In the genomic region with DNA sequence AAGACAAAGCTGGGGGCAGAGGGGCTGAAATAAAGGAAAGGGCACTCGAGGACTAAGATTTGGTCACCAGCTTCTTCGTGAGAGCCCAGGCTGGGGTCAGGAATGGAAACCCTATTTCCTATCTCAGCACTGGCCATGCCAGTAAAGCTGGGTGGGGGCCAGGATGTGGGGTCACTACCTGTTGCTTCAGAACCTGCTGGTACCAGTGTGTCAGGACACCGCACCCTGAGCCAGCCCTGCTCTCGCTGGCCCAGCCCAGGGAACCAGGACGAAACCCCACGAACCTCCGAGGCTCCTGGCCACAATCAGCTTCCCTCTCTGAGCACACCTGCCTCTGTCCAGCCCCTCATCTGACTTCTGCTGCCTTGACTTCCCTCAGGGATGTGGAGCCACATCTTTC, we compare ENCODE assay signal across 25 cellular contexts. TPM values are rescaled to one million over a fixed set of nuclear protein-coding genes. Genes with fewer than 3 reads are reported as not detected.
DNase-seq lines count a peak whose midpoint lies in the region; ATAC-seq, FAIRE-seq and TF ChIP-seq lines count a peak whose summit lies in the region.
"Had no signal": no experiment of that assay in that cellular context is flagged by ENCODE, and none has a peak within 500 bp of the region (broad histone marks: within the 10 kb centered on the region; RNA-seq: fewer than 3 reads in every experiment).

No MANE protein-coding gene starts in this region.

- no peak for TF ChIP-seq EP300 in H1 (IDR thresholded peaks at IDR 0.05; ENCODE audit: borderline replicate concordance in 1 of 2, low read depth in 2 of 2, low read length in 2 of 2)

- no peak overlapping the region for H4K8ac ChIP-seq in H1 (ENCODE audit: extremely low read depth, insufficient read depth, low read length)

- no peak overlapping the region for H3K4me3 Mint-ChIP-seq in activated T-helper 2 cell treated with anti-CD3 and anti-CD28 coated beads, Interferon-gamma antibody, Interleukin-2, Interleukin-4, amounts not matched to agents 10 μg/mL and 5 μg/mL and 100 μg/mL, durations not matched to agents 14 hours and 24 hours and 36 hours (ENCODE audit: low read depth)
- H3K4me3 Mint-ChIP-seq: CD4-positive, alpha-beta T cell; GM23338; H9; IgD-negative memory B cell had no signal

- no peaks in the 10 kb centered on the region for H3K4me1 Mint-ChIP-seq in activated T-helper 2 cell treated with anti-CD3 and anti-CD28 coated beads, Interferon-gamma antibody, Interleukin-2, Interleukin-4, amounts not matched to agents 10 μg/mL and 5 μg/mL and 100 μg/mL, durations not matched to agents 14 hours and 24 hours and 36 hours (ENCODE audit: low read depth)

- POLR2A ChIA-PET in H1 (lab: Charles Lee; ENCODE audit: partially characterized antibody) = interaction anchor here (68.5 kb wide), 1 partner anchor 50 kb away, joined by 2251 read pairs; the partner anchor contains the start of genes CCHCR1, POU5F1, PSORS1C2 and TCF19

- no peak for FAIRE-seq in H1 (lab: Jason Lieb, UNC)
- FAIRE-seq: A549, D721Med, GM12892, GM18507 had no signal

- no peak overlapping the region; the same call in 1 of the 2 replicates for H3K18ac ChIP-seq in H1 (ENCODE audit: extremely low read depth, low read length)

- H3K14ac ChIP-seq in H1 (ENCODE audit: insufficient read length) = no peak overlapping the region

- H4K91ac ChIP-seq in H1 (replicated peaks; ENCODE audit: insufficient read length, low read length) = no peak overlapping the region

- no peak overlapping the region for H4K5ac ChIP-seq in H1 (ENCODE audit: insufficient read length, low read depth, low read length)

- H2AFZ ChIP-seq in H1 (ENCODE audit: low read length) = no peak overlapping the region
- no peak overlapping the region for H2AFZ ChIP-seq in parathyroid adenoma
- H2AFZ ChIP-seq: GM23338 had no signal

- H3K9ac ChIP-seq in H1 (replicated peaks in 1 of 4; ENCODE audit: extremely low read depth in 1 of 4, low read depth in 3 of 4, low read length in 3 of 4) (no peak overlapping the region), parathyroid adenoma (no peak overlapping the region)

- TF ChIP-seq CTCF in left ventricle myocardium inferior (IDR thresholded peaks at IDR 0.05; ENCODE audit: borderline replicate concordance) (no peak), H1 (IDR thresholded peaks at IDR 0.05; ENCODE audit: control extremely low read depth in 1 of 3, insufficient read depth in 1 of 3, low read depth in 1 of 3, low read length in 3 of 3) (no peak), parathyroid adenoma (IDR thresholded peaks at IDR 0.05) (no peak)

- 0 out of 2 replicates have a peak overlapping the region, but pooled peaks have one; percentile 23 for H2BK12ac ChIP-seq in H1 (ENCODE audit: low read depth, low read length)

- TF ChIP-seq RAD21 in H1 (IDR thresholded peaks at IDR 0.05 in 1 of 2, conservative IDR thresholded peaks at IDR 0.05 in 1 of 2; ENCODE audit: low read depth in 2 of 2, low read length in 2 of 2) = no peak

- no peak overlapping the region for H3K4me3 ChIP-seq in left ventricle myocardium inferior
- no peak overlapping the region for H3K4me3 ChIP-seq in H1 (ENCODE audit: extremely low read depth in 1 of 4, insufficient read depth in 2 of 4, low read depth in 3 of 4, low read length in 4 of 4)
- H3K4me3 ChIP-seq in parathyroid adenoma (ENCODE audit: low read depth, low read length) = peak overlapping the region; percentile 20
- H3K4me3 ChIP-seq: A549, GM23338 had no signal

- no peaks in the 10 kb centered on the region for H3K27me3 ChIP-seq in left ventricle myocardium inferior (ENCODE audit: low read depth)
- peaks cover 0 to 4% (median 0%) of the 10 kb centered on the region in 4 experiments; a peak in 1 of 7 replicates for H3K27me3 ChIP-seq in H1 (replicated peaks in 1 of 4; ENCODE audit: control insufficient read depth in 3 of 4, extremely low read depth in 1 of 4, insufficient read depth in 3 of 4, low read length in 3 of 4)
- H3K27me3 ChIP-seq in parathyroid adenoma (ENCODE audit: control insufficient read depth, insufficient read depth, low read length) = no peaks in the 10 kb centered on the region

- CTCF ChIA-PET in H1 (lab: Charles Lee; ENCODE audit: partially characterized antibody) = interaction anchor here (0.8 to 10.6 kb wide), 5 partner anchors 11 to 585 kb away, joined by 3 to 187 read pairs (median 4); no protein-coding TSS in a partner anchor

- no peaks in the 10 kb centered on the region for H3K36me3 Mint-ChIP-seq in activated T-helper 2 cell treated with anti-CD3 and anti-CD28 coated beads, Interferon-gamma antibody, Interleukin-2, Interleukin-4, amounts not matched to agents 10 μg/mL and 5 μg/mL and 100 μg/mL, durations not matched to agents 14 hours and 24 hours and 36 hours (ENCODE audit: low read depth)
- H3K36me3 Mint-ChIP-seq: IgD-negative memory B cell had no signal

- 96% methylated on average over 7 of the region's 7 CpGs; no CpG with 5 or more reads in 1 of the 2 experiments for WGBS in H1 (ENCODE audit: extremely low coverage in 1 of 2, insufficient coverage in 1 of 2, insufficient read length in 1 of 2, insufficient replicate concordance in 2 of 2, low coverage in 1 of 2, low lambda C conversion rate in 2 of 2, missing lambda C conversion rate in 1 of 2), 2 experiments

- no peak overlapping the region for H2BK5ac ChIP-seq in H1 (ENCODE audit: low read depth, low read length)

- H3K27me3 Mint-ChIP-seq in activated T-helper 2 cell treated with anti-CD3 and anti-CD28 coated beads, Interferon-gamma antibody, Interleukin-2, Interleukin-4, amounts not matched to agents 10 μg/mL and 5 μg/mL and 100 μg/mL, durations not matched to agents 14 hours and 24 hours and 36 hours (ENCODE audit: low read depth) = peaks cover 8% of the 10 kb centered on the region

- ATAC-seq in left lobe of liver (no peak), HG02885 (IDR thresholded peaks at IDR 0.05; ENCODE audit: poor library complexity, unreplicated experiment) (no peak)
- ATAC-seq: A549, GM23338 had no signal

- no peak overlapping the region for H2BK20ac ChIP-seq in H1 (ENCODE audit: low read length)

- H3K36me3 ChIP-seq in left ventricle myocardium inferior (no peaks in the 10 kb centered on the region), H1 (ENCODE audit: control insufficient read depth in 2 of 4, insufficient read depth in 4 of 4, low read length in 3 of 4) (no peaks in the 10 kb centered on the region), parathyroid adenoma (ENCODE audit: control insufficient read depth, insufficient read depth, low read length) (no peaks in the 10 kb centered on the region)

- H3K79me2 ChIP-seq in H1 (ENCODE audit: control insufficient read depth in 1 of 2, insufficient read depth in 2 of 2, low read length in 2 of 2) (no peaks in the 10 kb centered on the region), parathyroid adenoma (peaks cover 8% of the 10 kb centered on the region)

- H3K27ac Mint-ChIP-seq in activated T-helper 2 cell treated with anti-CD3 and anti-CD28 coated beads, Interferon-gamma antibody, Interleukin-2, Interleukin-4, amounts not matched to agents 10 μg/mL and 5 μg/mL and 100 μg/mL, durations not matched to agents 14 hours and 24 hours and 36 hours = no peak overlapping the region
- H3K27ac Mint-ChIP-seq: CD4-positive, alpha-beta T cell; GM23338; H9; IgD-negative memory B cell had no signal

- H3K4me2 ChIP-seq in H1 (ENCODE audit: insufficient read depth in 1 of 2, low read depth in 2 of 2, low read length in 2 of 2) (no peak overlapping the region), parathyroid adenoma (ENCODE audit: low read length) (peak overlapping the region; percentile 30)
- H3K4me2 ChIP-seq: A549, GM23338 had no signal

- no peaks in the 10 kb centered on the region for H3K9me3 Mint-ChIP-seq in activated T-helper 2 cell treated with anti-CD3 and anti-CD28 coated beads, Interferon-gamma antibody, Interleukin-2, Interleukin-4, amounts not matched to agents 10 μg/mL and 5 μg/mL and 100 μg/mL, durations not matched to agents 14 hours and 24 hours and 36 hours
- H3K9me3 Mint-ChIP-seq: CD4-positive, alpha-beta T cell; GM23338; H9; IgD-negative memory B cell had no signal

- no peak overlapping the region for H2BK15ac ChIP-seq in H1 (ENCODE audit: low read length)

- no peak overlapping the region for H3K56ac ChIP-seq in H1 (replicated peaks; ENCODE audit: insufficient read length, low read depth, low read length)

- H3K27ac ChIP-seq in left ventricle myocardium inferior (replicated peaks) (no peak overlapping the region), H1 (ENCODE audit: low read depth, low read length) (no peak overlapping the region), parathyroid adenoma (peak overlapping the region; percentile 70)
- H3K27ac ChIP-seq: 22Rv1, A549, C4-2B, HL-60 had no signal

- intact Hi-C loops in cardiac septum (cut with DNase I) (no loop called here), left ventricle myocardium inferior (cut with micrococcal nuclease) (no loop called here)
- intact Hi-C loops in activated T-helper 2 cell treated with anti-CD3 and anti-CD28 coated beads, Interferon-gamma antibody, Interleukin-2, Interleukin-4, amounts not matched to agents 10 μg/mL and 5 μg/mL and 100 μg/mL, durations not matched to agents 14 hours and 24 hours and 36 hours (cut with micrococcal nuclease) = no loop called here

- DNase-seq in cardiac septum (ENCODE audit: low spot score) = peak; percentile 63
- DNase-seq in left ventricle myocardium inferior = no peak
- DNase-seq in H1 (ENCODE audit: low read depth in 1 of 2, low spot score in 2 of 2) = no peak
- DNase-seq in activated T-helper 2 cell treated with anti-CD3 and anti-CD28 coated beads, Interferon-gamma antibody, Interleukin-2, Interleukin-4, amounts not matched to agents 10 μg/mL and 5 μg/mL and 100 μg/mL, durations not matched to agents 14 hours and 24 hours and 36 hours (ENCODE audit: low spot score) = no peak
- DNase-seq in DMS79 (lab: John Stamatoyannopoulos, UW) = no peak
- DNase-seq in left lobe of liver (ENCODE audit: low spot score) = no peak
- DNase-seq: AML-193; Caco-2; CD4-positive, alpha-beta T cell; GDM1; H9 had no signal

- H4K20me1 ChIP-seq in H1 (replicated peaks in 1 of 2; ENCODE audit: control insufficient read depth in 1 of 2, insufficient read depth in 2 of 2, low read length in 2 of 2) = no peaks in the 10 kb centered on the region

- H3K79me1 ChIP-seq in H1 (ENCODE audit: low read depth, low read length) = no peaks in the 10 kb centered on the region

- TF ChIP-seq POLR2A in H1 (IDR thresholded peaks at IDR 0.05; ENCODE audit: control extremely low read depth in 1 of 2, low read depth in 2 of 2, low read length in 2 of 2) = no peak

- H3K4ac ChIP-seq in H1 (replicated peaks; ENCODE audit: insufficient read length, low read depth, low read length) = no peak overlapping the region

- no peak overlapping the region for H3K23ac ChIP-seq in H1 (ENCODE audit: insufficient read length)

- H2BK120ac ChIP-seq in H1 (replicated peaks; ENCODE audit: low read depth, low read length) = no peak overlapping the region

- H3K9me3 ChIP-seq in left ventricle myocardium inferior (replicated peaks) = no peaks in the 10 kb centered on the region
- H3K9me3 ChIP-seq in H1 (ENCODE audit: insufficient read depth in 2 of 2, low read depth in 1 of 2, low read length in 1 of 2) = no peaks in the 10 kb centered on the region
- H3K9me3 ChIP-seq in parathyroid adenoma (ENCODE audit: control insufficient read depth, low read length) = no peaks in the 10 kb centered on the region
- H3K9me3 ChIP-seq: A549, Caco-2 had no signal

- H3K4me1 ChIP-seq in left ventricle myocardium inferior (peaks cover 60% of the 10 kb centered on the region), H1 (replicated peaks in 1 of 4; ENCODE audit: control insufficient read depth in 3 of 4, insufficient read depth in 4 of 4, low read length in 3 of 4) (peaks cover 0 to 9% (median 6%) of the 10 kb centered on the region in 4 experiments; a peak in 5 of 7 replicates), parathyroid adenoma (peaks cover 52% of the 10 kb centered on the region)

- H3K23me2 ChIP-seq in H1 (ENCODE audit: low read depth, low read length) = no peaks in the 10 kb centered on the region; the same call in 1 of the 2 replicates

- no peak overlapping the region for H2AK5ac ChIP-seq in H1 (ENCODE audit: low read depth, low read length)

RNA-seq across cellular contexts. Expression of gene CDSN, which starts 2.1 kb away (rescaled TPM):
- total RNA-seq in cardiac septum (not detected), left ventricle myocardium inferior (not detected), left lobe of liver (not detected)
- total RNA-seq in H1 (2021; fragmentation: NEBNext Ultra II Directional; extraction: Animal tissue kit (Norgen Biotek cat#: 25700)) = not detected in 2 replicates
- not detected in 2 replicates for polyA plus RNA-seq in H1 (2011; rRNA removed)
- not detected for polyA plus RNA-seq in H1 (2011; cell fraction: cytosol; rRNA removed)
- not detected for polyA plus RNA-seq in H1 (2011; cell fraction: nucleus; rRNA removed)
- not detected in 4 replicates for polyA plus RNA-seq in H1 (2012, experiment 1 of 2)
- not detected for polyA plus RNA-seq in H1 (2012, experiment 2 of 2)
- not detected for polyA plus RNA-seq in H1 (2013, experiment 1 of 2)
- not detected for polyA plus RNA-seq in H1 (2013, experiment 2 of 2)
- polyA minus RNA-seq in H1 (2011; rRNA and poly(A)+ RNA removed) = not detected in 2 replicates
- polyA minus RNA-seq in H1 (2011; cell fraction: cytosol; rRNA and poly(A)+ RNA removed) = not detected
- polyA minus RNA-seq in H1 (2011; cell fraction: nucleus; rRNA and poly(A)+ RNA removed) = not detected
- total RNA-seq in activated T-helper 2 cell treated with anti-CD3 and anti-CD28 coated beads, Interferon-gamma antibody, Interleukin-2, Interleukin-4, amounts not matched to agents 10 μg/mL and 5 μg/mL and 100 μg/mL, durations not matched to agents 14 hours and 24 hours and 36 hours = not detected in 2 replicates
- total RNA-seq: Caco-2; CD4-positive, alpha-beta T cell; Daoy; H9; HT1080 had no signal
- polyA plus RNA-seq: A549, BJ, GM23338, IgD-negative memory B cell had no signal

RNA-seq across cellular contexts. Expression of gene PSORS1C1, which starts 3.6 kb away (rescaled TPM):
- 3.9 TPM for total RNA-seq in cardiac septum
- total RNA-seq in left ventricle myocardium inferior = 4.7 TPM
- total RNA-seq in H1 (2021; fragmentation: NEBNext Ultra II Directional; extraction: Animal tissue kit (Norgen Biotek cat#: 25700)) = 0.36 and 0.52 TPM in 2 replicates
- polyA plus RNA-seq in H1 (2011; rRNA removed) = 0.12 and 0.30 TPM in 2 replicates
- 0.37 TPM for polyA plus RNA-seq in H1 (2011; cell fraction: cytosol; rRNA removed)
- 1.7 TPM for polyA plus RNA-seq in H1 (2011; cell fraction: nucleus; rRNA removed)
- 0.20 to 0.64 TPM (median 0.48 TPM) in 4 replicates for polyA plus RNA-seq in H1 (2012, experiment 1 of 2)
- not detected for polyA plus RNA-seq in H1 (2012, experiment 2 of 2)
- 0.12 TPM for polyA plus RNA-seq in H1 (2013, experiment 1 of 2)
- polyA plus RNA-seq in H1 (2013, experiment 2 of 2) = 0.55 TPM
- 0.09 TPM in 1 of 2 replicates, not detected in the other for polyA minus RNA-seq in H1 (2011; rRNA and poly(A)+ RNA removed)
- polyA minus RNA-seq in H1 (2011; cell fraction: cytosol; rRNA and poly(A)+ RNA removed) = not detected
- not detected for polyA minus RNA-seq in H1 (2011; cell fraction: nucleus; rRNA and poly(A)+ RNA removed)
- not detected in 2 replicates for total RNA-seq in activated T-helper 2 cell treated with anti-CD3 and anti-CD28 coated beads, Interferon-gamma antibody, Interleukin-2, Interleukin-4, amounts not matched to agents 10 μg/mL and 5 μg/mL and 100 μg/mL, durations not matched to agents 14 hours and 24 hours and 36 hours
- not detected for total RNA-seq in left lobe of liver
- total RNA-seq: CD4-positive, alpha-beta T cell; GM23338 had no signal
- polyA plus RNA-seq: GM23338 had no signal

RNA-seq across cellular contexts. Expression of gene C6orf15, which starts 5.8 kb away (rescaled TPM):
- not detected for total RNA-seq in cardiac septum
- total RNA-seq in left ventricle myocardium inferior = not detected
- not detected in 2 replicates for total RNA-seq in H1 (2021; fragmentation: NEBNext Ultra II Directional; extraction: Animal tissue kit (Norgen Biotek cat#: 25700))
- polyA plus RNA-seq in H1 (2011; rRNA removed) = 0.06 TPM in 1 of 2 replicates, not detected in the other
- not detected for polyA plus RNA-seq in H1 (2011; cell fraction: cytosol; rRNA removed)
- polyA plus RNA-seq in H1 (2011; cell fraction: nucleus; rRNA removed) = 0.30 TPM
- not detected in 4 replicates for polyA plus RNA-seq in H1 (2012, experiment 1 of 2)
- not detected for polyA plus RNA-seq in H1 (2012, experiment 2 of 2)
- 0.06 TPM for polyA plus RNA-seq in H1 (2013, experiment 1 of 2)
- polyA plus RNA-seq in H1 (2013, experiment 2 of 2) = not detected
- 0.25 TPM in 1 of 2 replicates, not detected in the other for polyA minus RNA-seq in H1 (2011; rRNA and poly(A)+ RNA removed)
- polyA minus RNA-seq in H1 (2011; cell fraction: cytosol; rRNA and poly(A)+ RNA removed) = 1.0 TPM
- polyA minus RNA-seq in H1 (2011; cell fraction: nucleus; rRNA and poly(A)+ RNA removed) = not detected
- not detected in 2 replicates for total RNA-seq in activated T-helper 2 cell treated with anti-CD3 and anti-CD28 coated beads, Interferon-gamma antibody, Interleukin-2, Interleukin-4, amounts not matched to agents 10 μg/mL and 5 μg/mL and 100 μg/mL, durations not matched to agents 14 hours and 24 hours and 36 hours
- not detected for total RNA-seq in left lobe of liver
- total RNA-seq: Caco-2; CD4-positive, alpha-beta T cell; Daoy; GM23338; H9; HT1080 had no signal
- polyA plus RNA-seq: A549, BJ, GM23338, IgD-negative memory B cell had no signal

RNA-seq across cellular contexts. Expression of gene PSORS1C2, which starts 20.7 kb away (rescaled TPM):
- total RNA-seq in cardiac septum (not detected), left ventricle myocardium inferior (not detected), left lobe of liver (not detected)
- not detected in 2 replicates for total RNA-seq in H1 (2021; fragmentation: NEBNext Ultra II Directional; extraction: Animal tissue kit (Norgen Biotek cat#: 25700))
- polyA plus RNA-seq in H1 (2011; rRNA removed) = 0.11 and 0.58 TPM in 2 replicates
- polyA plus RNA-seq in H1 (2011; cell fraction: cytosol; rRNA removed) = 0.39 TPM
- polyA plus RNA-seq in H1 (2011; cell fraction: nucleus; rRNA removed) = 1.4 TPM
- 0.52 to 0.62 TPM (median 0.57 TPM) in 3 of 4 replicates, not detected in the other for polyA plus RNA-seq in H1 (2012, experiment 1 of 2)
- polyA plus RNA-seq in H1 (2012, experiment 2 of 2) = 0.21 TPM
- polyA plus RNA-seq in H1 (2013, experiment 1 of 2) = 1.6 TPM
- polyA plus RNA-seq in H1 (2013, experiment 2 of 2) = 1.6 TPM
- not detected in 2 replicates for polyA minus RNA-seq in H1 (2011; rRNA and poly(A)+ RNA removed)
- polyA minus RNA-seq in H1 (2011; cell fraction: cytosol; rRNA and poly(A)+ RNA removed) = not detected
- polyA minus RNA-seq in H1 (2011; cell fraction: nucleus; rRNA and poly(A)+ RNA removed) = not detected
- total RNA-seq in activated T-helper 2 cell treated with anti-CD3 and anti-CD28 coated beads, Interferon-gamma antibody, Interleukin-2, Interleukin-4, amounts not matched to agents 10 μg/mL and 5 μg/mL and 100 μg/mL, durations not matched to agents 14 hours and 24 hours and 36 hours = not detected in 2 replicates
- total RNA-seq: Caco-2; CD4-positive, alpha-beta T cell; Daoy; GM23338; HT1080 had no signal
- polyA plus RNA-seq: BJ, IgD-negative memory B cell had no signal

RNA-seq across cellular contexts. Expression of gene CCHCR1, which starts 39.4 kb away (rescaled TPM):
- total RNA-seq in cardiac septum = 11.1 TPM
- total RNA-seq in left ventricle myocardium inferior = 13.3 TPM
- total RNA-seq in H1 (2021; fragmentation: NEBNext Ultra II Directional; extraction: Animal tissue kit (Norgen Biotek cat#: 25700)) = 38.0 and 38.2 TPM in 2 replicates
- 20.9 and 32.8 TPM in 2 replicates for polyA plus RNA-seq in H1 (2011; rRNA removed)
- polyA plus RNA-seq in H1 (2011; cell fraction: cytosol; rRNA removed) = 50.9 TPM
- polyA plus RNA-seq in H1 (2011; cell fraction: nucleus; rRNA removed) = 138 TPM
- polyA plus RNA-seq in H1 (2012, experiment 1 of 2) = 36.7 to 61.3 TPM (median 50.8 TPM) in 4 replicates
- 19.0 TPM for polyA plus RNA-seq in H1 (2012, experiment 2 of 2)
- 19.9 TPM for polyA plus RNA-seq in H1 (2013, experiment 1 of 2)
- polyA plus RNA-seq in H1 (2013, experiment 2 of 2) = 17.6 TPM
- 29.0 and 29.1 TPM in 2 replicates for polyA minus RNA-seq in H1 (2011; rRNA and poly(A)+ RNA removed)
- 20.8 TPM for polyA minus RNA-seq in H1 (2011; cell fraction: cytosol; rRNA and poly(A)+ RNA removed)
- polyA minus RNA-seq in H1 (2011; cell fraction: nucleus; rRNA and poly(A)+ RNA removed) = 43.1 TPM
- 50.5 and 53.1 TPM in 2 replicates for total RNA-seq in activated T-helper 2 cell treated with anti-CD3 and anti-CD28 coated beads, Interferon-gamma antibody, Interleukin-2, Interleukin-4, amounts not matched to agents 10 μg/mL and 5 μg/mL and 100 μg/mL, durations not matched to agents 14 hours and 24 hours and 36 hours
- total RNA-seq in left lobe of liver = 9.6 TPM
